ENCODE assay signal across 12 cellular contexts in the genomic region with DNA sequence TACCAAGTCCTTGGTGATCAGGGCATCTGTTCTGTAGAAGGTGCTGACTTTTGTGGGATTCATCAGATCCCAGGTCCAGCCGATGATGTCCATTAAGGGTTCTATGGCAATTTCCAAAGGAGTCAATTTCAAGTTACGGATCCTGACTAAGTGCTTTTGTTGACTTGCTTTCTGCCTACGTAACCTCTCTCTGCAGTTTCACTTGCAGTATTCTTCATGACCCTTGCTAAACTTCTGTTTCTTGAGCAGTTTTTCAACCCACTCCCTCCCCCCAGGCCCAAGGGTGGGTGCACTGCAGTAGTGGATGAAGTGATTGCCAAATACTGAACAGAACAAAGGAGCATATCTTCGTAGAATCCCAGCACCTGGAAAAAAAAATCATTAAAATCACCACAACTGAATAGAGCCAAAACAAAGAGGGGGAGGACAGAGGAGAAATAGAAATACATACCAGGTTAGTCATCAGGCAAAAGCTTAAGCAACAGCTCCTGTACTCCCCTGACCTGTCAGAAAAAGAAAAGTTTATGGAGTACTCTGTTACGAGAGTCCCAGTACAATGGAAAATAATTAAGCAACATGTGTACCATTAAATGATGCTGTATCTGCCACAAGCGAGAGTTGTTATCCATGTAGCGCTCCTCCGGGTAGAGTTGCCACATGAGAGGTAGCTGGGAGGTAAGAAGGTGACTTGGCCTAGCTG. TPM values are rescaled to one million over a fixed set of nuclear protein-coding genes. Genes with fewer than 3 reads are reported as not detected.
DNase-seq lines count a peak whose midpoint lies in the region; ATAC-seq lines count a peak whose summit lies in the region.
"Had no signal": no experiment of that assay in that cellular context is flagged by ENCODE, and none has a peak within 500 bp of the region (broad histone marks: within the 10 kb centered on the region; RNA-seq: fewer than 3 reads in every experiment).

No MANE protein-coding gene starts in this region.

- no peak for ATAC-seq in T-helper 17 cell
- ATAC-seq: naive thymus-derived CD4-positive, alpha-beta T cell had no signal

- H3K4me3 Mint-ChIP-seq in T-helper 17 cell: no peak overlapping the region
- H3K4me3 Mint-ChIP-seq: activated naive CD8-positive, alpha-beta T cell treated with anti-CD3 and anti-CD28 coated beads, Interleukin-2, amount 10 ng/mL, durations not matched to agents 7 days and 5 days; endodermal cell; naive thymus-derived CD4-positive, alpha-beta T cell had no signal

- H3K4me1 Mint-ChIP-seq in T-helper 17 cell: peaks cover 13% of the 10 kb centered on the region

- H3K27me3 Mint-ChIP-seq in T-helper 17 cell: no peaks in the 10 kb centered on the region
- H3K27me3 Mint-ChIP-seq: activated naive CD8-positive, alpha-beta T cell treated with anti-CD3 and anti-CD28 coated beads, Interleukin-2, amount 10 ng/mL, durations not matched to agents 7 days and 5 days; naive thymus-derived CD4-positive, alpha-beta T cell had no signal

- DNase-seq in GM03348 (ENCODE audit: low spot score) (peak; percentile 27), amniotic epithelial cell (ENCODE audit: low read depth) (peak; percentile 85), kidney tubule cell (ENCODE audit: low spot score) (peak; percentile 46), DMS 273 treated with DMSO at 0.1 percent for 48 hours (lab: John Stamatoyannopoulos, UW) (no peak), DMS53 (lab: John Stamatoyannopoulos, UW) (no peak), T-helper 17 cell (no peak)
- DNase-seq: activated naive CD8-positive, alpha-beta T cell treated with anti-CD3 and anti-CD28 coated beads, Interleukin-2, amount 10 ng/mL, durations not matched to agents 7 days and 5 days; endodermal cell; naive thymus-derived CD4-positive, alpha-beta T cell; NCI-H1436 treated with DMSO at 0.1 percent for 48 hours; stimulated activated CD4-positive, alpha-beta T cell treated with anti-CD3 and anti-CD28 coated beads, Interleukin-12 subunit alpha, Interleukin-12 subunit beta, amount 100 ng/mL, for 4 hours; T-helper 1 cell had no signal

- H3K36me3 Mint-ChIP-seq in T-helper 17 cell (ENCODE audit: low read depth): no peaks in the 10 kb centered on the region

- H3K27ac Mint-ChIP-seq in T-helper 17 cell: no peak overlapping the region
- H3K27ac Mint-ChIP-seq: activated naive CD8-positive, alpha-beta T cell treated with anti-CD3 and anti-CD28 coated beads, Interleukin-2, amount 10 ng/mL, durations not matched to agents 7 days and 5 days; endodermal cell had no signal

- no peaks in the 10 kb centered on the region for H3K9me3 ChIP-seq in T-helper 17 cell (ENCODE audit: control insufficient read depth, low read length, poor library complexity, severe bottlenecking)

RNA-seq across cellular contexts. Expression of a gene that starts 5.8 kb away (rescaled TPM):
- total RNA-seq in T-helper 17 cell: 1 to 10 TPM; 4.3 to 6.9 TPM

RNA-seq across cellular contexts. Expression of a gene that starts 5.8 kb away (rescaled TPM):
- 10 to 100 TPM; 12.2 to 18.0 TPM for total RNA-seq in T-helper 17 cell

RNA-seq across cellular contexts. Expression of a gene that starts 6.1 kb away (rescaled TPM):
- total RNA-seq in T-helper 17 cell: 10 to 100 TPM; 11.1 to 12.4 TPM

RNA-seq across cellular contexts. Expression of a gene that starts 38.5 kb away (rescaled TPM):
- 10 to 100 TPM; 40.7 to 53.0 TPM for total RNA-seq in T-helper 17 cell

RNA-seq across cellular contexts. Expression of a gene that starts 42.7 kb away (rescaled TPM):
- 1 to 10 TPM; 2.2 to 5.6 TPM for total RNA-seq in T-helper 17 cell

Comparison
In these comparisons a context has a peak if more than half of its experiments do, and no peak if none do; other contexts are left out.
1. DNase-seq: peak in GM03348 (single experiment), amniotic epithelial cell (single experiment) and kidney tubule cell (single experiment); none in DMS 273 treated with DMSO at 0.1 percent for 48 hours (single experiment), DMS53 (single experiment) and T-helper 17 cell (0 of 3).